In genomic region chr16:30651124-30652004, GRCh38 we compare ENCODE assay signal across 7 cellular contexts. TPM values are rescaled to one million over a fixed set of nuclear protein-coding genes. Genes with fewer than 3 reads are reported as not detected.
DNase-seq lines count a peak whose midpoint lies in the region; ATAC-seq, FAIRE-seq and TF ChIP-seq lines count a peak whose summit lies in the region.

No MANE protein-coding gene starts in this region.

- peak overlapping the region; percentile 93 for H3K9ac ChIP-seq in keratinocyte (ENCODE audit: control insufficient read depth, extremely low read depth, insufficient read depth, low read length)

- FAIRE-seq in bronchial epithelial cell (lab: Jason Lieb, UNC), result no peak
- no peak for FAIRE-seq in keratinocyte (lab: Jason Lieb, UNC)

- ATAC-seq in HG02623 (IDR thresholded peaks at IDR 0.05; ENCODE audit: unreplicated experiment), result peak; percentile 38

- no peaks in the 10 kb centered on the region for H4K20me1 ChIP-seq in keratinocyte (ENCODE audit: control insufficient read depth, extremely low read depth, insufficient read depth, low read length)

- TF ChIP-seq CTCF in GM12875 (IDR thresholded peaks at IDR 0.05; ENCODE audit: borderline replicate concordance, insufficient read depth, low read depth, low read length), result peak; percentile 86
- peak; percentile 24; the same call in 1 of the 2 replicates for TF ChIP-seq CTCF in WI38 (IDR thresholded peaks at IDR 0.05; ENCODE audit: low read depth, low read length)
- peak; percentile 74 for TF ChIP-seq CTCF in bronchial epithelial cell (IDR thresholded peaks at IDR 0.05; ENCODE audit: insufficient read depth, low read length, severe bottlenecking)
- TF ChIP-seq CTCF in keratinocyte (optimal IDR thresholded peaks at IDR 0.05 in 1 of 3, IDR thresholded peaks at IDR 0.05 in 1 of 3, conservative IDR thresholded peaks at IDR 0.05 in 1 of 3; ENCODE audit: extremely low read depth in 1 of 3, insufficient read depth in 2 of 3, low read length in 3 of 3), result peak in 2 of 3 experiments; percentile 31 to 68

- H3K27ac ChIP-seq in keratinocyte (ENCODE audit: control insufficient read depth, insufficient read depth, low read length), result peak overlapping the region; percentile 87

- H3K9me1 ChIP-seq in keratinocyte (ENCODE audit: control insufficient read depth, extremely low read depth, insufficient read depth, low read length), result no peaks in the 10 kb centered on the region

- no peaks in the 10 kb centered on the region for H3K9me3 ChIP-seq in keratinocyte (ENCODE audit: control insufficient read depth, low read depth, low read length)

- peaks cover 18% of the 10 kb centered on the region for H3K36me3 ChIP-seq in bronchial epithelial cell (ENCODE audit: control insufficient read depth, insufficient read depth, low read length)
- peaks cover 25 to 26% of the 10 kb centered on the region in 2 experiments for H3K36me3 ChIP-seq in keratinocyte (ENCODE audit: control insufficient read depth in 2 of 2, extremely low read depth in 1 of 2, insufficient read depth in 2 of 2, low read length in 2 of 2)

- H3K4me1 ChIP-seq in keratinocyte (ENCODE audit: control insufficient read depth, extremely low read depth, insufficient read depth, low read length), result peaks cover 16% of the 10 kb centered on the region

- H3K79me2 ChIP-seq in keratinocyte (ENCODE audit: control insufficient read depth, insufficient read depth, low read length), result peaks cover 14% of the 10 kb centered on the region

- no peaks in the 10 kb centered on the region for H3K27me3 ChIP-seq in bronchial epithelial cell (ENCODE audit: control insufficient read depth, insufficient read depth, low read length)
- H3K27me3 ChIP-seq in keratinocyte (ENCODE audit: control insufficient read depth, extremely low read depth, insufficient read depth, low read length), result no peaks in the 10 kb centered on the region

- dilution Hi-C loops in keratinocyte (cut with MboI; ENCODE audit: extremely low pct_ligation_motif_present, low sequenced_read_pairs), result no loop called here

- peak overlapping the region; percentile 91 for H2AFZ ChIP-seq in keratinocyte (ENCODE audit: control insufficient read depth, low read length)

- H3K4me2 ChIP-seq in keratinocyte (ENCODE audit: control insufficient read depth, extremely low read depth, insufficient read depth, low read depth, low read length), result peak overlapping the region; percentile 90

- H3K4me3 ChIP-seq in GM12875 (ENCODE audit: low read depth, low read length), result peak overlapping the region; percentile 95
- peak overlapping the region; percentile 93 for H3K4me3 ChIP-seq in WI38 (ENCODE audit: low read depth, low read length)
- H3K4me3 ChIP-seq in bronchial epithelial cell (ENCODE audit: low read depth, low read length), result peak overlapping the region; percentile 93
- peak overlapping the region; percentile 74 to 99 (median 96) for H3K4me3 ChIP-seq in keratinocyte (ENCODE audit: control insufficient read depth in 2 of 3, extremely low read depth in 1 of 3, insufficient read depth in 2 of 3, low read depth in 1 of 3, low read length in 3 of 3)

- DNase-seq in NCI-H146 treated with DMSO at 0.1 percent for 48 hours (lab: John Stamatoyannopoulos, UW; ENCODE audit: unreplicated experiment) (peak; percentile 53), bronchial epithelial cell (ENCODE audit: low read depth) (peak; percentile 29), keratinocyte (ENCODE audit: low read depth, low spot score) (no peak)
- peak; percentile 82 for DNase-seq in stimulated activated CD4-positive, alpha-beta T cell treated with anti-CD3 and anti-CD28 coated beads, Interleukin-15, amount 100 ng/mL, for 24 hours

RNA-seq across cellular contexts. Expression of gene PRR14, which starts 0.6 kb away (rescaled TPM):
- 2.6 and 7.8 TPM in 2 replicates for total RNA-seq in bronchial epithelial cell
- 4.3 to 7.4 TPM (median 4.8 TPM) in 3 replicates for polyA plus RNA-seq in keratinocyte
- polyA plus RNA-seq in keratinocyte (2011; ENCODE audit: low read depth), result 17.8 TPM
- 3.6 and 7.5 TPM in 2 replicates for polyA plus RNA-seq in keratinocyte (2011; cell fraction: cytosol; rRNA removed)
- 19.0 and 23.4 TPM in 2 replicates for polyA plus RNA-seq in keratinocyte (2011; cell fraction: nucleus; rRNA removed)
- 21.1 and 33.1 TPM in 2 replicates for polyA plus RNA-seq in keratinocyte (2012; ENCODE audit: low replicate concordance)
- 2.3 to 12.0 TPM (median 4.2 TPM) in 3 replicates for polyA minus RNA-seq in keratinocyte
- polyA minus RNA-seq in keratinocyte (2011; cell fraction: cytosol; rRNA and poly(A)+ RNA removed), result 19.2 TPM
- 4.0 TPM in 2 replicates for polyA minus RNA-seq in keratinocyte (2011; cell fraction: nucleus; rRNA and poly(A)+ RNA removed)

RNA-seq across cellular contexts. Expression of gene FBRS, which starts 6.9 kb away (rescaled TPM):
- total RNA-seq in bronchial epithelial cell, result 7.9 and 13.8 TPM in 2 replicates
- polyA plus RNA-seq in keratinocyte, result 5.1 to 7.7 TPM (median 7.3 TPM) in 3 replicates
- 9.2 TPM for polyA plus RNA-seq in keratinocyte (2011; ENCODE audit: low read depth)
- 4.7 and 7.9 TPM in 2 replicates for polyA plus RNA-seq in keratinocyte (2011; cell fraction: cytosol; rRNA removed)
- polyA plus RNA-seq in keratinocyte (2011; cell fraction: nucleus; rRNA removed), result 34.3 and 40.8 TPM in 2 replicates
- 27.7 and 29.5 TPM in 2 replicates for polyA plus RNA-seq in keratinocyte (2012; ENCODE audit: low replicate concordance)
- 8.6 to 23.9 TPM (median 9.5 TPM) in 3 replicates for polyA minus RNA-seq in keratinocyte
- 10.2 TPM for polyA minus RNA-seq in keratinocyte (2011; cell fraction: cytosol; rRNA and poly(A)+ RNA removed)
- 15.7 and 18.5 TPM in 2 replicates for polyA minus RNA-seq in keratinocyte (2011; cell fraction: nucleus; rRNA and poly(A)+ RNA removed)

RNA-seq across cellular contexts. Expression of gene ZNF689, which starts 41.2 kb away (rescaled TPM):
- total RNA-seq in bronchial epithelial cell, result 2.2 and 2.6 TPM in 2 replicates
- polyA plus RNA-seq in keratinocyte, result 2.1 to 5.7 TPM (median 3.3 TPM) in 3 replicates
- 0.50 TPM for polyA plus RNA-seq in keratinocyte (2011; ENCODE audit: low read depth)
- 3.1 and 3.7 TPM in 2 replicates for polyA plus RNA-seq in keratinocyte (2011; cell fraction: cytosol; rRNA removed)
- 3.2 and 3.9 TPM in 2 replicates for polyA plus RNA-seq in keratinocyte (2011; cell fraction: nucleus; rRNA removed)
- 1.3 and 6.5 TPM in 2 replicates for polyA plus RNA-seq in keratinocyte (2012; ENCODE audit: low replicate concordance)
- 4.4 to 7.4 TPM (median 6.0 TPM) in 3 replicates for polyA minus RNA-seq in keratinocyte
- polyA minus RNA-seq in keratinocyte (2011; cell fraction: cytosol; rRNA and poly(A)+ RNA removed), result 8.6 TPM
- polyA minus RNA-seq in keratinocyte (2011; cell fraction: nucleus; rRNA and poly(A)+ RNA removed), result 3.5 and 3.6 TPM in 2 replicates

RNA-seq across cellular contexts. Expression of gene SRCAP, which starts 47.6 kb away (rescaled TPM):
- total RNA-seq in bronchial epithelial cell, result 10.0 and 13.7 TPM in 2 replicates
- 1.0 to 4.6 TPM (median 1.4 TPM) in 3 replicates for polyA plus RNA-seq in keratinocyte
- polyA plus RNA-seq in keratinocyte (2011; ENCODE audit: low read depth), result 5.6 TPM
- polyA plus RNA-seq in keratinocyte (2011; cell fraction: cytosol; rRNA removed), result 1.6 and 2.8 TPM in 2 replicates
- 21.8 and 24.4 TPM in 2 replicates for polyA plus RNA-seq in keratinocyte (2011; cell fraction: nucleus; rRNA removed)
- 6.1 and 14.4 TPM in 2 replicates for polyA plus RNA-seq in keratinocyte (2012; ENCODE audit: low replicate concordance)
- 10.7 to 92.1 TPM (median 11.8 TPM) in 3 replicates for polyA minus RNA-seq in keratinocyte
- polyA minus RNA-seq in keratinocyte (2011; cell fraction: cytosol; rRNA and poly(A)+ RNA removed), result 9.0 TPM
- polyA minus RNA-seq in keratinocyte (2011; cell fraction: nucleus; rRNA and poly(A)+ RNA removed), result 21.9 and 33.0 TPM in 2 replicates

Comparison
In these comparisons a context has a peak if more than half of its experiments do, and no peak if none do; other contexts are left out.
1. CTCF ChIP-seq: peak in every context shown above with its lines; median percentile 86 in GM12875; 74 in bronchial epithelial cell; 50 in keratinocyte; 24 in WI38.